Comparison of ENCODE assay signal across 8 cellular contexts in genomic region chr1:234400773-234401172, GRCh38. TPM values are rescaled to one million over a fixed set of nuclear protein-coding genes. Genes with fewer than 3 reads are reported as not detected.
DNase-seq lines count a peak whose midpoint lies in the region; ATAC-seq and TF ChIP-seq lines count a peak whose summit lies in the region.

No MANE protein-coding gene starts in this region.

- H3K9me3 Mint-ChIP-seq in CD4-positive, CD25-positive, alpha-beta regulatory T cell, result no peaks in the 10 kb centered on the region
- H3K9me3 Mint-ChIP-seq in mesothelial cell of epicardium, result peaks cover 3% of the 10 kb centered on the region

- peak overlapping the region; percentile 51 to 93 (median 69) for H3K4me3 Mint-ChIP-seq in CD4-positive, CD25-positive, alpha-beta regulatory T cell
- no peak overlapping the region for H3K4me3 Mint-ChIP-seq in mesothelial cell of epicardium

- H3K9me3 ChIP-seq in CD4-positive, CD25-positive, alpha-beta regulatory T cell (ENCODE audit: control insufficient read depth in 2 of 2, low read length in 2 of 2), result no peaks in the 10 kb centered on the region

- peaks cover 31% of the 10 kb centered on the region for H3K4me1 ChIP-seq in CD4-positive, CD25-positive, alpha-beta regulatory T cell (ENCODE audit: control insufficient read depth, insufficient read depth, low read length, poor library complexity, severe bottlenecking)

- no peak for TF ChIP-seq CTCF in mesothelial cell of epicardium (IDR thresholded peaks at IDR 0.05; ENCODE audit: unreplicated experiment)

- DNase-seq in CD4-positive, CD25-positive, alpha-beta regulatory T cell, result peak in 2 of 3 donors; percentile 32 to 75
- DNase-seq in NAMALWA (ENCODE audit: low spot score), result peak; percentile 42
- DNase-seq in glomerular endothelial cell (ENCODE audit: extremely low read depth, low read depth, low spot score), result peak; percentile 10
- no peak for DNase-seq in mesothelial cell of epicardium (ENCODE audit: low spot score in 2 of 2, unreplicated experiment in 2 of 2)
- DNase-seq in NCI-H524 (lab: John Stamatoyannopoulos, UW), result no peak
- DNase-seq in retina, result no peak
- DNase-seq in GM03348 (ENCODE audit: low spot score), result no peak

- no peaks in the 10 kb centered on the region for H3K27me3 ChIP-seq in CD4-positive, CD25-positive, alpha-beta regulatory T cell (ENCODE audit: control insufficient read depth, insufficient read depth, low read length)

- H3K36me3 ChIP-seq in CD4-positive, CD25-positive, alpha-beta regulatory T cell (ENCODE audit: control insufficient read depth, insufficient read depth, low read length), result no peaks in the 10 kb centered on the region

- no peaks in the 10 kb centered on the region for H3K27me3 Mint-ChIP-seq in CD4-positive, CD25-positive, alpha-beta regulatory T cell
- H3K27me3 Mint-ChIP-seq in mesothelial cell of epicardium (ENCODE audit: low read depth), result no peaks in the 10 kb centered on the region

- peak; percentile 60 to 64 for ATAC-seq in CD4-positive, CD25-positive, alpha-beta regulatory T cell (ENCODE audit: low read depth in 2 of 2)
- ATAC-seq in GM19467 (IDR thresholded peaks at IDR 0.05; ENCODE audit: unreplicated experiment), result peak; percentile 36

- H3K4me3 ChIP-seq in CD4-positive, CD25-positive, alpha-beta regulatory T cell (ENCODE audit: low read depth, low read length), result peak overlapping the region; percentile 87

- H3K27ac ChIP-seq in CD4-positive, CD25-positive, alpha-beta regulatory T cell (ENCODE audit: insufficient read depth, low read length, poor library complexity, severe bottlenecking), result peak overlapping the region; percentile 76

- H3K36me3 Mint-ChIP-seq in CD4-positive, CD25-positive, alpha-beta regulatory T cell, result peaks cover 18% of the 10 kb centered on the region
- peaks cover 10% of the 10 kb centered on the region for H3K36me3 Mint-ChIP-seq in mesothelial cell of epicardium

- peak overlapping the region; percentile 90 to 94 (median 93) for H3K27ac Mint-ChIP-seq in CD4-positive, CD25-positive, alpha-beta regulatory T cell
- no peak overlapping the region for H3K27ac Mint-ChIP-seq in mesothelial cell of epicardium

- H3K4me1 Mint-ChIP-seq in CD4-positive, CD25-positive, alpha-beta regulatory T cell, result peaks cover 22 to 65% (median 47%) of the 10 kb centered on the region in 4 donors
- no peaks in the 10 kb centered on the region for H3K4me1 Mint-ChIP-seq in mesothelial cell of epicardium

RNA-seq across cellular contexts. Expression of gene COA6, which starts 27.5 kb away (rescaled TPM):
- total RNA-seq in CD4-positive, CD25-positive, alpha-beta regulatory T cell, result 11.9 TPM
- polyA plus RNA-seq in CD4-positive, CD25-positive, alpha-beta regulatory T cell, result 10 to 100 TPM; 46.8 to 61.9 (median 55.6) TPM
- total RNA-seq in glomerular endothelial cell, result 20.7 and 22.7 TPM in 2 replicates
- 19.9 to 23.7 TPM (median 23.2 TPM) in 3 replicates for total RNA-seq in mesothelial cell of epicardium

Comparison
In these comparisons a context has a peak if more than half of its experiments do, and no peak if none do; other contexts are left out.
1. DNase-seq: peak in CD4-positive, CD25-positive, alpha-beta regulatory T cell (2 of 3), NAMALWA (single experiment) and glomerular endothelial cell (single experiment); none in mesothelial cell of epicardium (0 of 2), NCI-H524 (0 of 2), retina (single experiment) and GM03348 (single experiment).